ENCODE assay signal across 9 cellular contexts in genomic region chr20:36847009-36847709, GRCh38. TPM values are rescaled to one million over a fixed set of nuclear protein-coding genes. Genes with fewer than 3 reads are reported as not detected.
DNase-seq lines count a peak whose midpoint lies in the region; ATAC-seq and TF ChIP-seq lines count a peak whose summit lies in the region.
"Had no signal": no experiment of that assay in that cellular context is flagged by ENCODE, and none has a peak within 500 bp of the region (broad histone marks: within the 10 kb centered on the region; RNA-seq: fewer than 3 reads in every experiment).

No MANE protein-coding gene starts in this region.

- no peaks in the 10 kb centered on the region for H3K27me3 Mint-ChIP-seq in WTC11 (ENCODE audit: low read depth)
- no peaks in the 10 kb centered on the region for H3K27me3 Mint-ChIP-seq in naive thymus-derived CD8-positive, alpha-beta T cell

- CTCF ChIA-PET in WTC11 (lab: Charles Lee) = interaction anchor here (0.6 to 3.2 kb wide), 8 partner anchors 9 to 45 kb away, joined by 3 to 17 read pairs (median 6); no protein-coding TSS in a partner anchor

- peaks cover 12% of the 10 kb centered on the region for H3K9me3 Mint-ChIP-seq in WTC11
- H3K9me3 Mint-ChIP-seq in naive thymus-derived CD8-positive, alpha-beta T cell = peaks cover 0 to 2% (median 0%) of the 10 kb centered on the region in 9 donors

- POLR2A ChIA-PET in WTC11 (lab: Charles Lee) = no interaction called here
- POLR2A ChIA-PET in naive thymus-derived CD8-positive, alpha-beta T cell (lab: Charles Lee) = interaction anchor here (1.5 kb wide), 1 partner anchor 11 kb away, joined by 4 read pairs; no protein-coding TSS in a partner anchor

- intact Hi-C loops in Right ventricle myocardium superior (cut with DNase I) (no loop called here), posterior vena cava (cut with DNase I) (no loop called here)

- no peak for ATAC-seq in WTC11
- ATAC-seq in Right ventricle myocardium superior (ENCODE audit: poor library complexity) = peak; percentile 88
- no peak for ATAC-seq in naive thymus-derived CD8-positive, alpha-beta T cell
- no peak for ATAC-seq in GM21786 (IDR thresholded peaks at IDR 0.05; ENCODE audit: unreplicated experiment)
- no peak for ATAC-seq in HG03442 (IDR thresholded peaks at IDR 0.05; ENCODE audit: unreplicated experiment)

- H3K4me1 Mint-ChIP-seq in WTC11 = peaks cover 15% of the 10 kb centered on the region
- H3K4me1 Mint-ChIP-seq in naive thymus-derived CD8-positive, alpha-beta T cell = peaks cover 5 to 46% (median 20%) of the 10 kb centered on the region in 4 donors

- no peak overlapping the region for H3K4me3 Mint-ChIP-seq in WTC11
- H3K4me3 Mint-ChIP-seq in naive thymus-derived CD8-positive, alpha-beta T cell = no peak overlapping the region

- peaks cover 14% of the 10 kb centered on the region for H3K36me3 Mint-ChIP-seq in WTC11
- H3K36me3 Mint-ChIP-seq in naive thymus-derived CD8-positive, alpha-beta T cell = no peaks in the 10 kb centered on the region

- no peak for TF ChIP-seq CTCF in WTC11 (IDR thresholded peaks at IDR 0.05)
- no peak for TF ChIP-seq CTCF in GM10266 (IDR thresholded peaks at IDR 0.05; ENCODE audit: control insufficient read depth, insufficient read depth, low read depth, missing control alignments)

- DNase-seq in D341Med (ENCODE audit: low spot score) (peak; percentile 84), WTC11 (ENCODE audit: low spot score) (no peak), Right ventricle myocardium superior (peak; percentile 86), posterior vena cava (ENCODE audit: low spot score) (peak; percentile 93), GM10266 (ENCODE audit: extremely low spot score) (no peak)
- DNase-seq in naive thymus-derived CD8-positive, alpha-beta T cell = no peak
- DNase-seq: stimulated activated CD4-positive, alpha-beta T cell treated with anti-CD3 and anti-CD28 coated beads, Interleukin-2, amount 100 ng/mL, for 24 hours had no signal

- H3K27ac Mint-ChIP-seq in WTC11 = peak overlapping the region; percentile 24; the same call in 1 of the 2 replicates
- H3K27ac Mint-ChIP-seq in naive thymus-derived CD8-positive, alpha-beta T cell = peak overlapping the region in 2 of 10 donors; percentile 46 to 53

TF ChIP-seq in WTC11, 78 proteins besides CTCF, POLR2A, EP300 and RAD21:
- no peak for TF ChIP-seq TCF7 (CRISPR knock-in tag; IDR thresholded peaks at IDR 0.05; ENCODE audit: low read depth)
- no peak for TF ChIP-seq ZNF317 (CRISPR knock-in tag; IDR thresholded peaks at IDR 0.05; ENCODE audit: borderline replicate concordance, low read depth)
- no peak for TF ChIP-seq GRHL2 (CRISPR knock-in tag; IDR thresholded peaks at IDR 0.05; ENCODE audit: insufficient replicate concordance, severe bottlenecking)
- TF ChIP-seq ZNF121 (CRISPR knock-in tag; IDR thresholded peaks at IDR 0.05) = 0 out of 2 replicates have a peak, but pooled peaks have one; percentile 15
- no peak for TF ChIP-seq AR (CRISPR knock-in tag; IDR thresholded peaks at IDR 0.05)

RNA-seq across cellular contexts. Expression of gene TLDC2, which starts 28.8 kb away (rescaled TPM):
- total RNA-seq in WTC11 (2021) = 0.09 to 0.25 TPM (median 0.17 TPM) in 3 replicates
- not detected for total RNA-seq in Right ventricle myocardium superior
- total RNA-seq in posterior vena cava = under 1 TPM in 1 of 2 donors, not detected in 1; 0.37 TPM
- total RNA-seq in naive thymus-derived CD8-positive, alpha-beta T cell = not detected
- under 1 TPM; 0.17 to 0.23 (median 0.20) TPM for polyA plus RNA-seq in naive thymus-derived CD8-positive, alpha-beta T cell

Comparison
In these comparisons a context has a peak if more than half of its experiments do, and no peak if none do; other contexts are left out.
1. DNase-seq: peak in D341Med (single experiment), Right ventricle myocardium superior (single experiment) and posterior vena cava (single experiment); none in WTC11 (single experiment), GM10266 (single experiment) and naive thymus-derived CD8-positive, alpha-beta T cell (0 of 10).